In the genomic region with DNA sequence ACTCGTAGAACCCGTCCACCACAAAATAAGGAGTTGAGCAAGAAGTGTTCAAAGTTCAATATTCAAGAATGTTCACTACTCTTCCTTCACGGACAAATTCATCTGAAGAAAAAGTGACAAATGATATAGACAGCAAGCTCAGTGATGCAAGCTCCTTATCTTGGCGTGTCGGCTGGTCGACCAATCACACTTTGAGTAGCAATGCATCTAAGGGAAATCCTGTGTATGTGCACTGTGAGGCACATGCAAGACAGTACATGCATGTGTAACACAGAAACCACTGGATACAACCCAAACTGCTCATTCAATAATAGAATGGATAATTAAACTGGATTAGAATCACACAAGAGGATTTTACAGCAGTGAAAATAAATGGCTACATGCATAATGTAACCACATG, we compare ENCODE assay signal across 16 cellular contexts.
DNase-seq lines count a peak whose midpoint lies in the region; ATAC-seq and TF ChIP-seq lines count a peak whose summit lies in the region.
"Had no signal": no experiment of that assay in that cellular context is flagged by ENCODE, and none has a peak within 500 bp of the region (broad histone marks: within the 10 kb centered on the region; RNA-seq: fewer than 3 reads in every experiment).

No MANE protein-coding gene starts in this region.

- H2BK15ac ChIP-seq in H9 (ENCODE audit: low read depth, low read length) = no peak overlapping the region

- H4K5ac ChIP-seq in H9 (ENCODE audit: insufficient read length, low read depth, low read length) = no peak overlapping the region

- DNase-seq in activated T-cell treated with anti-CD3 and anti-CD28 coated beads, Interleukin-2, amount 50 U/mL, for 72 hours = no peak
- no peak for DNase-seq in activated T-cell treated with anti-CD3 and anti-CD28 coated beads, Interleukin-2, amount 50 U/mL, for 4 hours
- DNase-seq in H9 (no peak), progenitor cell of endocrine pancreas (ENCODE audit: low spot score, unreplicated experiment) (no peak), DMS79 treated with DMSO at 0.1 percent for 48 hours (lab: John Stamatoyannopoulos, UW) (no peak)
- DNase-seq in central memory CD8-positive, alpha-beta T cell (ENCODE audit: low spot score in 2 of 2) = no peak
- no peak for DNase-seq in activated naive CD4-positive, alpha-beta T cell treated with Interleukin-2 at 50 U/mL for 16 hours
- DNase-seq: BE2C; CD4-positive, CD25-positive, alpha-beta regulatory T cell; DMS53; NCI-H1436; NCI-H2029; NCI-H345; NCI-H524 treated with DMSO at 0.1 percent for 48 hours; SHP77 treated with DMSO at 0.1 percent for 48 hours had no signal

- no peak for ATAC-seq in activated T-cell treated with anti-CD3 and anti-CD28 coated beads, Interleukin-2, amount 50 U/mL, for 72 hours (replicated peaks in 1 of 2)
- ATAC-seq in activated T-cell treated with anti-CD3 and anti-CD28 coated beads, Interleukin-2, amount 50 U/mL, for 4 hours = no peak
- ATAC-seq in central memory CD8-positive, alpha-beta T cell (replicated peaks; ENCODE audit: extremely low read depth, poor library complexity, severe bottlenecking) = no peak

- no peaks in the 10 kb centered on the region for H3K4me1 Mint-ChIP-seq in activated T-cell treated with anti-CD3 and anti-CD28 coated beads, Interleukin-2, amount 50 U/mL, for 72 hours (ENCODE audit: low read depth)
- H3K4me1 Mint-ChIP-seq in activated T-cell treated with anti-CD3 and anti-CD28 coated beads, Interleukin-2, amount 50 U/mL, for 4 hours (ENCODE audit: low read depth) = no peaks in the 10 kb centered on the region
- H3K4me1 Mint-ChIP-seq in H9 = no peaks in the 10 kb centered on the region
- H3K4me1 Mint-ChIP-seq in central memory CD8-positive, alpha-beta T cell = no peaks in the 10 kb centered on the region
- H3K4me1 Mint-ChIP-seq in progenitor cell of endocrine pancreas (ENCODE audit: low read depth) = peaks cover 3% of the 10 kb centered on the region

- peak overlapping the region; percentile 25 for H3K27ac Mint-ChIP-seq in activated T-cell treated with anti-CD3 and anti-CD28 coated beads, Interleukin-2, amount 50 U/mL, for 72 hours
- H3K27ac Mint-ChIP-seq in H9 (peak overlapping the region in 1 of 3 experiments; percentile 70; a peak in 1 of 7 replicates), progenitor cell of endocrine pancreas (peak overlapping the region; percentile 57)
- peak overlapping the region; percentile 17 for H3K27ac Mint-ChIP-seq in central memory CD8-positive, alpha-beta T cell (ENCODE audit: low read depth)

- no peaks in the 10 kb centered on the region for H3K9me3 ChIP-seq in H9 (ENCODE audit: control insufficient read depth, low read depth, low read length)
- H3K9me3 ChIP-seq: BE2C had no signal

- H3K27me3 ChIP-seq in H9 (ENCODE audit: insufficient read depth, low read length) = no peaks in the 10 kb centered on the region
- H3K27me3 ChIP-seq: BE2C had no signal

- H3K23ac ChIP-seq in H9 (ENCODE audit: insufficient read length, low read depth, low read length) = peak overlapping the region; percentile 56

- H3K56ac ChIP-seq in H9 (ENCODE audit: insufficient read length, low read depth, low read length) = no peak overlapping the region

- H2BK120ac ChIP-seq in H9 (ENCODE audit: low read depth, low read length, poor library complexity, severe bottlenecking) = no peak overlapping the region

- no peak for TF ChIP-seq CTCF in H9 (conservative IDR thresholded peaks at IDR 0.05)
- TF ChIP-seq CTCF in progenitor cell of endocrine pancreas (IDR thresholded peaks at IDR 0.05; ENCODE audit: unreplicated experiment) = no peak

- H3K14ac ChIP-seq in H9 (ENCODE audit: insufficient read depth, low read length) = no peak overlapping the region

- WGBS in H9 (ENCODE audit: extremely low coverage, insufficient read length, low lambda C conversion rate) = no CpG with 5 or more reads among the region's 6 CpGs

- no peak overlapping the region for H3K4me3 Mint-ChIP-seq in activated T-cell treated with anti-CD3 and anti-CD28 coated beads, Interleukin-2, amount 50 U/mL, for 72 hours
- H3K4me3 Mint-ChIP-seq in activated T-cell treated with anti-CD3 and anti-CD28 coated beads, Interleukin-2, amount 50 U/mL, for 4 hours = no peak overlapping the region
- H3K4me3 Mint-ChIP-seq in H9 (no peak overlapping the region), progenitor cell of endocrine pancreas (ENCODE audit: low read depth) (no peak overlapping the region)
- H3K4me3 Mint-ChIP-seq in central memory CD8-positive, alpha-beta T cell = no peak overlapping the region
- H3K4me3 Mint-ChIP-seq: CD4-positive, CD25-positive, alpha-beta regulatory T cell had no signal

- H3T11ph ChIP-seq in H9 (ENCODE audit: low read length) = no peak overlapping the region

- no peaks in the 10 kb centered on the region for H3K79me2 ChIP-seq in H9 (ENCODE audit: insufficient read depth, low read length)

- H2BK12ac ChIP-seq in H9 (ENCODE audit: insufficient read length, low read depth, low read length) = no peak overlapping the region

- no peaks in the 10 kb centered on the region for H3K23me2 ChIP-seq in H9 (ENCODE audit: insufficient read length, low read depth, low read length, poor library complexity, severe bottlenecking)

- no peak overlapping the region for H4K91ac ChIP-seq in H9 (ENCODE audit: insufficient read length, low read depth, low read length)

- H2BK20ac ChIP-seq in H9 (ENCODE audit: low read depth, low read length, poor library complexity, severe bottlenecking) = no peak overlapping the region

- H3K18ac ChIP-seq in H9 (ENCODE audit: insufficient read length, low read depth, low read length) = no peak overlapping the region

- H3K36me3 Mint-ChIP-seq in activated T-cell treated with anti-CD3 and anti-CD28 coated beads, Interleukin-2, amount 50 U/mL, for 72 hours (ENCODE audit: insufficient read depth in 2 of 2) = peaks cover 3 to 8% of the 10 kb centered on the region in 2 donors
- H3K36me3 Mint-ChIP-seq in activated T-cell treated with anti-CD3 and anti-CD28 coated beads, Interleukin-2, amount 50 U/mL, for 4 hours (ENCODE audit: insufficient read depth) = peaks cover 22% of the 10 kb centered on the region
- H3K36me3 Mint-ChIP-seq in H9 (ENCODE audit: insufficient read depth in 1 of 3, low read depth in 3 of 3) (peaks cover 20 to 57% (median 53%) of the 10 kb centered on the region in 3 experiments; a peak in 6 of 7 replicates), progenitor cell of endocrine pancreas (ENCODE audit: insufficient read depth) (peaks cover 20% of the 10 kb centered on the region)
- H3K36me3 Mint-ChIP-seq in central memory CD8-positive, alpha-beta T cell (ENCODE audit: insufficient read depth) = peaks cover 22% of the 10 kb centered on the region

- no peak overlapping the region for H4K8ac ChIP-seq in H9 (replicated peaks; ENCODE audit: insufficient read length, low read depth, low read length)

- H2AFZ ChIP-seq in H9 (ENCODE audit: low read length) = no peak overlapping the region

- H4K20me1 ChIP-seq in H9 (ENCODE audit: control insufficient read depth, insufficient read depth, insufficient read length) = no peaks in the 10 kb centered on the region

- H3K79me1 ChIP-seq in H9 (ENCODE audit: insufficient read depth, low read depth, low read length, poor library complexity, severe bottlenecking) = peaks cover 13% of the 10 kb centered on the region

- H2AK5ac ChIP-seq in H9 (ENCODE audit: insufficient read length, low read length) = no peak overlapping the region

- no peak overlapping the region for H3K4ac ChIP-seq in H9 (ENCODE audit: low read depth, low read length)

- H3K4me2 ChIP-seq in H9 (ENCODE audit: insufficient read depth, insufficient read length, low read length) = no peak overlapping the region
- H3K4me2 ChIP-seq: KMS-11 had no signal

- no peak overlapping the region for H3K27ac ChIP-seq in H9 (ENCODE audit: insufficient read length, low read depth, low read length)
- H3K27ac ChIP-seq: KMS-11 had no signal

- no peaks in the 10 kb centered on the region for H3K9me3 Mint-ChIP-seq in activated T-cell treated with anti-CD3 and anti-CD28 coated beads, Interleukin-2, amount 50 U/mL, for 72 hours
- no peaks in the 10 kb centered on the region for H3K9me3 Mint-ChIP-seq in activated T-cell treated with anti-CD3 and anti-CD28 coated beads, Interleukin-2, amount 50 U/mL, for 4 hours
- H3K9me3 Mint-ChIP-seq in H9 (no peaks in the 10 kb centered on the region), progenitor cell of endocrine pancreas (ENCODE audit: low read depth) (no peaks in the 10 kb centered on the region)
- H3K9me3 Mint-ChIP-seq in central memory CD8-positive, alpha-beta T cell = no peaks in the 10 kb centered on the region
- H3K9me3 Mint-ChIP-seq: CD4-positive, CD25-positive, alpha-beta regulatory T cell had no signal

- H3K4me1 ChIP-seq in H9 (ENCODE audit: insufficient read depth, low read length) = no peaks in the 10 kb centered on the region
- H3K4me1 ChIP-seq: BE2C had no signal

- H3K9ac ChIP-seq in H9 (ENCODE audit: extremely low read depth, insufficient read length, low read length) = no peak overlapping the region
- H3K9ac ChIP-seq: KMS-11 had no signal

- no peaks in the 10 kb centered on the region for H3K27me3 Mint-ChIP-seq in activated T-cell treated with anti-CD3 and anti-CD28 coated beads, Interleukin-2, amount 50 U/mL, for 72 hours (ENCODE audit: low read depth)
- H3K27me3 Mint-ChIP-seq in activated T-cell treated with anti-CD3 and anti-CD28 coated beads, Interleukin-2, amount 50 U/mL, for 4 hours (ENCODE audit: low read depth) = no peaks in the 10 kb centered on the region
- no peaks in the 10 kb centered on the region for H3K27me3 Mint-ChIP-seq in H9 (ENCODE audit: low read depth)
- H3K27me3 Mint-ChIP-seq in central memory CD8-positive, alpha-beta T cell = no peaks in the 10 kb centered on the region
- H3K27me3 Mint-ChIP-seq in progenitor cell of endocrine pancreas = no peaks in the 10 kb centered on the region
- H3K27me3 Mint-ChIP-seq: CD4-positive, CD25-positive, alpha-beta regulatory T cell had no signal

- no peak overlapping the region for H2BK5ac ChIP-seq in H9 (ENCODE audit: insufficient read length, low read length)
